8 cellular contexts compared by ENCODE assay signal in genomic region chr11:33930317-33931021, GRCh38. TPM values are rescaled to one million over a fixed set of nuclear protein-coding genes. Genes with fewer than 3 reads are reported as not detected.
DNase-seq lines count a peak whose midpoint lies in the region; ATAC-seq, FAIRE-seq and TF ChIP-seq lines count a peak whose summit lies in the region.

No MANE protein-coding gene starts in this region.

- H3K9me2 ChIP-seq in DOHH2 (replicated peaks; ENCODE audit: control insufficient read depth, low read length) = no peaks in the 10 kb centered on the region

- no peaks in the 10 kb centered on the region for H3K79me2 ChIP-seq in DOHH2 (ENCODE audit: control insufficient read depth, low read length)
- H3K79me2 ChIP-seq in fibroblast of lung (ENCODE audit: control insufficient read depth, insufficient read depth, low read length) = no peaks in the 10 kb centered on the region

- H3K4me2 ChIP-seq in DOHH2 (ENCODE audit: low read length) = peak overlapping the region; percentile 3; the same call in 1 of the 2 replicates
- no peak overlapping the region for H3K4me2 ChIP-seq in fibroblast of lung (ENCODE audit: extremely low read depth, insufficient read depth, low read length)

- no peak overlapping the region for H2AFZ ChIP-seq in fibroblast of lung (ENCODE audit: low read length)

- DNase-seq in OCI-M2 (lab: John Stamatoyannopoulos, UW; ENCODE audit: unreplicated experiment) (peak; percentile 23), fibroblast of lung (ENCODE audit: low read depth in 2 of 2) (peak; percentile 48 to 72), pancreas (no peak)
- DNase-seq in activated naive CD4-positive, alpha-beta T cell (lab: John Stamatoyannopoulos, UW) = no peak
- DNase-seq in stimulated activated CD4-positive, alpha-beta T cell treated with anti-CD3 and anti-CD28 coated beads, Interleukin-4, amount 100 ng/mL, for 4 hours = no peak

- H4K20me1 ChIP-seq in DOHH2 (ENCODE audit: control insufficient read depth, insufficient read depth, low read depth, low read length) = no peaks in the 10 kb centered on the region
- peaks cover 1% of the 10 kb centered on the region for H4K20me1 ChIP-seq in fibroblast of lung (ENCODE audit: control insufficient read depth, extremely low read depth, insufficient read depth, low read length)

- H3K9me3 ChIP-seq in DOHH2 (ENCODE audit: control insufficient read depth, insufficient read depth, low read length) = peaks cover 15% of the 10 kb centered on the region; the same call in 1 of the 2 replicates
- no peaks in the 10 kb centered on the region for H3K9me3 ChIP-seq in fibroblast of lung (ENCODE audit: control insufficient read depth, insufficient read depth, low read depth, low read length)
- no peaks in the 10 kb centered on the region for H3K9me3 ChIP-seq in pancreas

- intact Hi-C loops in pancreas (cut with DNase I) = no loop called here

- no peak overlapping the region for H3K9ac ChIP-seq in fibroblast of lung (ENCODE audit: insufficient read depth, low read length)

- H3K27ac ChIP-seq in DOHH2 (ENCODE audit: low read depth, low read length) (no peak overlapping the region), fibroblast of lung (ENCODE audit: insufficient read depth, low read length) (no peak overlapping the region), pancreas (peak overlapping the region in 2 of 4 donors; percentile 66 to 69)

- FAIRE-seq in pancreas (lab: Jason Lieb, UNC) = no peak

- ATAC-seq in pancreas (peak in 3 of 4 donors; percentile 51 to 84 (median 80)), GM21723 (IDR thresholded peaks at IDR 0.05; ENCODE audit: unreplicated experiment) (no peak), HG03108 (IDR thresholded peaks at IDR 0.05; ENCODE audit: unreplicated experiment) (no peak)

- no peaks in the 10 kb centered on the region for H3K27me3 ChIP-seq in DOHH2 (ENCODE audit: control insufficient read depth, low read length)
- H3K27me3 ChIP-seq in fibroblast of lung (ENCODE audit: control insufficient read depth, insufficient read depth, low read length) = peaks cover 3% of the 10 kb centered on the region
- no peaks in the 10 kb centered on the region for H3K27me3 ChIP-seq in pancreas

- H3K4me3 ChIP-seq in DOHH2 (ENCODE audit: low read length) (no peak overlapping the region), fibroblast of lung (replicated peaks in 1 of 4; ENCODE audit: control extremely low read depth in 1 of 4, insufficient read depth in 1 of 4, low read depth in 3 of 4, low read length in 4 of 4) (no peak overlapping the region), pancreas (no peak overlapping the region)

- WGBS in pancreas, 2 donors = 49 to 52% methylated on average over 7 of the region's 7 CpGs

- TF ChIP-seq CTCF in DOHH2 (IDR thresholded peaks at IDR 0.05; ENCODE audit: low read depth, low read length, poor library complexity, severe bottlenecking) = no peak
- no peak for TF ChIP-seq CTCF in fibroblast of lung (conservative IDR thresholded peaks at IDR 0.05 in 1 of 2, IDR thresholded peaks at IDR 0.05 in 1 of 2; ENCODE audit: low read depth in 1 of 2, low read length in 2 of 2)
- TF ChIP-seq CTCF in pancreas (IDR thresholded peaks at IDR 0.05) = no peak

- H3K36me3 ChIP-seq in DOHH2 (ENCODE audit: control insufficient read depth, low read length) (no peaks in the 10 kb centered on the region), fibroblast of lung (ENCODE audit: control insufficient read depth, insufficient read depth, low read length) (no peaks in the 10 kb centered on the region), pancreas (no peaks in the 10 kb centered on the region)

- no peaks in the 10 kb centered on the region for H3F3A ChIP-seq in DOHH2 (ENCODE audit: control insufficient read depth, insufficient read depth)

- H3K4me1 ChIP-seq in DOHH2 (ENCODE audit: control insufficient read depth, low read length) = peaks cover 33% of the 10 kb centered on the region
- no peaks in the 10 kb centered on the region for H3K4me1 ChIP-seq in fibroblast of lung (ENCODE audit: control insufficient read depth, extremely low read depth, insufficient read depth, low read length)
- H3K4me1 ChIP-seq in pancreas = peaks cover 0 to 4% (median 0%) of the 10 kb centered on the region in 3 donors

RNA-seq across cellular contexts. Expression of gene LMO2, which starts 38.6 kb away (rescaled TPM):
- 0.17 and 0.51 TPM in 2 replicates for total RNA-seq in fibroblast of lung
- 0.03 and 0.15 TPM in 2 replicates for polyA plus RNA-seq in fibroblast of lung
- polyA plus RNA-seq in fibroblast of lung (2012) = 0.14 TPM in 1 of 2 replicates, not detected in the other
- not detected in 2 replicates for polyA minus RNA-seq in fibroblast of lung (ENCODE audit: low replicate concordance)
- 10 to 100 TPM in 1 of 6 donors, 1 to 10 TPM in 5; 2.4 to 11.5 (median 5.0) TPM for total RNA-seq in pancreas
- 10 to 100 TPM; 10.8 to 24.3 TPM for polyA plus RNA-seq in pancreas

Comparison
In these comparisons a context has a peak if more than half of its experiments do, and no peak if none do; other contexts are left out.
1. DNase-seq: peak in OCI-M2 (single experiment) and fibroblast of lung (2 of 2); none in pancreas (0 of 6), activated naive CD4-positive, alpha-beta T cell (0 of 4) and stimulated activated CD4-positive, alpha-beta T cell treated with anti-CD3 and anti-CD28 coated beads, Interleukin-4, amount 100 ng/mL, for 4 hours (0 of 2).
2. ATAC-seq: peak in pancreas (3 of 4); none in GM21723 (single experiment) and HG03108 (single experiment).